11 cellular contexts compared by ENCODE assay signal in the genomic region with DNA sequence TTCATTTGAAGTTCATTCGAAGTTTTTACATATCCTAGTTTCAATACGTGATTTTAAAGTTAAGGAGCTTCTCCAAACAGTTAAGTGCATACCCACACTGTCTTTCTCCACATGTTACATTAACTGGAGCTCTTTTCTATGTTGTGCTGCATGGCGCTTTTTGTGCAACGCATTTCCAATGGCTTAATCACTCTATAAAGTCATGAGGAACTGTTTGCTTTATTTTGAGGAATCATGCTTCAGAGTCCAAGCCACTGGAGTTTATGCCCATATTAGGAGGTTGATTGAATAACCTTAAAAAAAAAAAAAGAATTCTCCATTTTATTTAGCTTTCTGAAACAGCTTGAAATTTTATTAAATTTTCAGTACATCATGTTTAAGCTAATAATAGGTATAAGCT.
A peak's percentile ranks its signal among the peaks of the same experiment; 100 is the strongest.
DNase-seq lines count a peak whose midpoint lies in the region; ATAC-seq lines count a peak whose summit lies in the region.
"Had no signal": no experiment of that assay in that cellular context is flagged by ENCODE, and none has a peak within 500 bp of the region (broad histone marks: within the 10 kb centered on the region; RNA-seq: fewer than 3 reads in every experiment).

No MANE protein-coding gene starts in this region.

- peak; percentile 12 for DNase-seq in CD1c-positive myeloid dendritic cell (ENCODE audit: extremely low spot score)
- DNase-seq in NOMO-1 treated with dmso at 0.1 percent for 144 hours (lab: John Stamatoyannopoulos, UW; ENCODE audit: unreplicated experiment), result peak; percentile 16
- DNase-seq in dedifferentiated amniotic fluid mesenchymal stem cell (ENCODE audit: extremely low spot score), result peak; percentile 85
- DNase-seq in activated CD4-positive, alpha-beta T cell treated with anti-CD3 and anti-CD28 coated beads, Interleukin-2, amount 50 U/mL, for 48 hours, result no peak
- DNase-seq in pons (ENCODE audit: low spot score), result no peak
- DNase-seq in NK-92 treated with Interleukin-12 subunit alpha and Interleukin-12 subunit beta, amount 100 ng/mL, for 24 hours (lab: John Stamatoyannopoulos, UW), result no peak
- DNase-seq: activated CD4-positive, alpha-beta T cell treated with anti-CD3 and anti-CD28 coated beads, Interleukin-2, amount 50 U/mL, for 4 hours; NCI-H1048; NCI-H524 had no signal

- peak overlapping the region; percentile 63 for H3K27ac ChIP-seq in rectal smooth muscle tissue (ENCODE audit: low read depth, low read length)

- no peak for ATAC-seq in HG03432 (IDR thresholded peaks at IDR 0.05; ENCODE audit: unreplicated experiment)

- H3K4me3 ChIP-seq in rectal smooth muscle tissue (ENCODE audit: low read length), result no peak overlapping the region

- H3K9ac ChIP-seq in rectal smooth muscle tissue (ENCODE audit: low read length), result no peak overlapping the region

- H3K4me1 ChIP-seq in rectal smooth muscle tissue (ENCODE audit: control insufficient read depth, insufficient read depth, low read length), result peaks cover 13% of the 10 kb centered on the region

- H3K36me3 ChIP-seq in rectal smooth muscle tissue (ENCODE audit: control insufficient read depth, insufficient read depth, low read length), result no peaks in the 10 kb centered on the region

- H3K27me3 ChIP-seq in rectal smooth muscle tissue (ENCODE audit: control insufficient read depth, insufficient read depth, low read length), result no peaks in the 10 kb centered on the region

Comparison
In these comparisons a context has a peak if more than half of its experiments do, and no peak if none do; other contexts are left out.
1. DNase-seq: peak in CD1c-positive myeloid dendritic cell (single experiment), NOMO-1 treated with dmso at 0.1 percent for 144 hours (single experiment) and dedifferentiated amniotic fluid mesenchymal stem cell (single experiment); none in activated CD4-positive, alpha-beta T cell treated with anti-CD3 and anti-CD28 coated beads, Interleukin-2, amount 50 U/mL, for 48 hours (0 of 2), pons (single experiment) and NK-92 treated with Interleukin-12 subunit alpha and Interleukin-12 subunit beta, amount 100 ng/mL, for 24 hours (single experiment).